In the genomic region with DNA sequence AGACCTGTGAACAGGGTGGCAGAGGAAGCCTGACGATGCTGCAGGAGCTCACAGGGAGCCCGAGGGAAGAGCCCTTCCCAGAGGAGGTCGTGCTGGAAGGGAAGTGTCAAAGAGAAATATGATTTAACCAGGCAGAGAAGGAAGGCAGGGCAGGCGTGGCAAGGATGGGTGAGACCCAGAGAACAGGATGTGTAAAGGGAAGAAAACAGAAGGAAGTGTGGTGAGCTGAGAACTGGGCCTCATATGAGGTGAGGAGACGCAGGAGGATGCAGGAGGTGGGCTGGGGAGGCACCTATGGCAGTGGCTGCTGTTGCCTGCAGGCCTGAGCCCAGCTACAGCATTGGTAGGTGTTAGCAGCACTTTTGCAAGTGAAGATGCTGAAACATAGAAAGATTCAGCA, we compare ENCODE assay signal across 11 cellular contexts.
DNase-seq lines count a peak whose midpoint lies in the region; ATAC-seq and TF ChIP-seq lines count a peak whose summit lies in the region.
"Had no signal": no experiment of that assay in that cellular context is flagged by ENCODE, and none has a peak within 500 bp of the region (broad histone marks: within the 10 kb centered on the region; RNA-seq: fewer than 3 reads in every experiment).

No MANE protein-coding gene starts in this region.

- peak; percentile 60 to 97 (median 94) for ATAC-seq in T-cell (replicated peaks in 1 of 4)
- peak; percentile 77 for ATAC-seq in central memory CD8-positive, alpha-beta T cell (replicated peaks; ENCODE audit: extremely low read depth, poor library complexity, severe bottlenecking)
- no peak for ATAC-seq in HG02852 (IDR thresholded peaks at IDR 0.05; ENCODE audit: unreplicated experiment)
- ATAC-seq in gastroesophageal sphincter, result no peak

- H3K4me1 Mint-ChIP-seq in activated naive CD4-positive, alpha-beta T cell treated with anti-CD3 and anti-CD28 coated beads, Interleukin-2, amount 10 ng/mL, durations not matched to agents 7 days and 5 days, result peaks cover 35% of the 10 kb centered on the region
- H3K4me1 Mint-ChIP-seq in T-cell, result peaks cover 24 to 36% (median 30%) of the 10 kb centered on the region in 3 donors
- H3K4me1 Mint-ChIP-seq in central memory CD8-positive, alpha-beta T cell, result peaks cover 24% of the 10 kb centered on the region

- no peak overlapping the region for H3K27ac ChIP-seq in vagina
- H3K27ac ChIP-seq in gastroesophageal sphincter, result no peak overlapping the region
- H3K27ac ChIP-seq: parathyroid adenoma, suprapubic skin had no signal

- peak overlapping the region; percentile 16 for H3K27ac Mint-ChIP-seq in activated naive CD4-positive, alpha-beta T cell treated with anti-CD3 and anti-CD28 coated beads, Interleukin-2, amount 10 ng/mL, durations not matched to agents 7 days and 5 days
- peak overlapping the region; percentile 76 to 91 for H3K27ac Mint-ChIP-seq in T-cell
- H3K27ac Mint-ChIP-seq in central memory CD8-positive, alpha-beta T cell (ENCODE audit: low read depth), result peak overlapping the region; percentile 85

- H3K9me3 Mint-ChIP-seq in activated naive CD4-positive, alpha-beta T cell treated with anti-CD3 and anti-CD28 coated beads, Interleukin-2, amount 10 ng/mL, durations not matched to agents 7 days and 5 days, result no peaks in the 10 kb centered on the region
- H3K9me3 Mint-ChIP-seq in T-cell, result no peaks in the 10 kb centered on the region
- no peaks in the 10 kb centered on the region for H3K9me3 Mint-ChIP-seq in central memory CD8-positive, alpha-beta T cell

- intact Hi-C loops in vagina (cut with DNase I), result no loop called here

- no peaks in the 10 kb centered on the region for H3K4me1 ChIP-seq in vagina
- H3K4me1 ChIP-seq in gastroesophageal sphincter, result no peaks in the 10 kb centered on the region

- POLR2A ChIA-PET in T-cell (lab: Charles Lee), result no interaction called here

- 70 to 80% methylated on average over 1 to 5 of the region's 5 CpGs for WGBS in gastroesophageal sphincter (ENCODE audit: low coverage in 1 of 2), 2 donors

- CTCF ChIA-PET in activated naive CD4-positive, alpha-beta T cell treated with anti-CD3 and anti-CD28 coated beads, Interleukin-2, amount 10 ng/mL, durations not matched to agents 7 days and 5 days (lab: Charles Lee), result interaction anchor here (0.6 to 1.2 kb wide), 3 partner anchors 8 to 42 kb away, joined by 3 read pairs; no protein-coding TSS in a partner anchor
- CTCF ChIA-PET in T-cell (lab: Charles Lee), result interaction anchor here in 1 of 2 donors (0.5 kb wide), 1 partner anchor 133 kb away, joined by 3 read pairs; no protein-coding TSS in a partner anchor

- H3K4me3 ChIP-seq in vagina (no peak overlapping the region), gastroesophageal sphincter (no peak overlapping the region)
- H3K4me3 ChIP-seq: suprapubic skin had no signal

- H3K4me3 Mint-ChIP-seq in activated naive CD4-positive, alpha-beta T cell treated with anti-CD3 and anti-CD28 coated beads, Interleukin-2, amount 10 ng/mL, durations not matched to agents 7 days and 5 days, result no peak overlapping the region
- H3K4me3 Mint-ChIP-seq in T-cell, result peak overlapping the region in 1 of 3 donors; percentile 56
- H3K4me3 Mint-ChIP-seq in central memory CD8-positive, alpha-beta T cell, result peak overlapping the region; percentile 1

- H3K36me3 ChIP-seq in vagina (no peaks in the 10 kb centered on the region), gastroesophageal sphincter (no peaks in the 10 kb centered on the region)
- H3K36me3 ChIP-seq: suprapubic skin had no signal

- H3K27me3 ChIP-seq in vagina (no peaks in the 10 kb centered on the region), gastroesophageal sphincter (no peaks in the 10 kb centered on the region)
- H3K27me3 ChIP-seq: suprapubic skin had no signal

- peaks cover 22% of the 10 kb centered on the region for H3K27me3 Mint-ChIP-seq in activated naive CD4-positive, alpha-beta T cell treated with anti-CD3 and anti-CD28 coated beads, Interleukin-2, amount 10 ng/mL, durations not matched to agents 7 days and 5 days
- peaks cover 0 to 7% of the 10 kb centered on the region in 2 donors for H3K27me3 Mint-ChIP-seq in T-cell
- peaks cover 9% of the 10 kb centered on the region for H3K27me3 Mint-ChIP-seq in central memory CD8-positive, alpha-beta T cell

- TF ChIP-seq CTCF in vagina (IDR thresholded peaks at IDR 0.05) (no peak), gastroesophageal sphincter (IDR thresholded peaks at IDR 0.05) (no peak)

- no peak for TF ChIP-seq EP300 in gastroesophageal sphincter (IDR thresholded peaks at IDR 0.05)

- peak; percentile 59 for DNase-seq in activated naive CD4-positive, alpha-beta T cell treated with anti-CD3 and anti-CD28 coated beads, Interleukin-2, amount 10 ng/mL, durations not matched to agents 7 days and 5 days
- no peak for DNase-seq in activated naive CD4-positive, alpha-beta T cell treated with anti-CD3 and anti-CD28 coated beads, Interleukin-2, amount 50 U/mL, for 16 hours
- DNase-seq in T-cell, result peak in 23 of 34 experiments; percentile 3 to 51 (median 21)
- DNase-seq in central memory CD8-positive, alpha-beta T cell (ENCODE audit: low spot score in 2 of 2), result no peak
- DNase-seq in vagina (ENCODE audit: extremely low spot score in 2 of 2), result no peak
- no peak for DNase-seq in NK-92 treated with Interleukin-12 subunit alpha and Interleukin-12 subunit beta, amount 100 ng/mL, for 24 hours (lab: John Stamatoyannopoulos, UW)
- DNase-seq: activated CD4-positive, CD25-positive, alpha-beta regulatory T cell had no signal

- TF ChIP-seq POLR2A in vagina (IDR thresholded peaks at IDR 0.05) (no peak), gastroesophageal sphincter (IDR thresholded peaks at IDR 0.05) (no peak)

- H3K36me3 Mint-ChIP-seq in activated naive CD4-positive, alpha-beta T cell treated with anti-CD3 and anti-CD28 coated beads, Interleukin-2, amount 10 ng/mL, durations not matched to agents 7 days and 5 days, result no peaks in the 10 kb centered on the region
- H3K36me3 Mint-ChIP-seq in T-cell, result no peaks in the 10 kb centered on the region
- no peaks in the 10 kb centered on the region for H3K36me3 Mint-ChIP-seq in central memory CD8-positive, alpha-beta T cell (ENCODE audit: insufficient read depth)

- H3K9me3 ChIP-seq in vagina, result no peaks in the 10 kb centered on the region
- H3K9me3 ChIP-seq in gastroesophageal sphincter, result no peaks in the 10 kb centered on the region
- H3K9me3 ChIP-seq: suprapubic skin had no signal

Comparison
In these comparisons a context has a peak if more than half of its experiments do, and no peak if none do; other contexts are left out.
1. DNase-seq: peak in activated naive CD4-positive, alpha-beta T cell treated with anti-CD3 and anti-CD28 coated beads, Interleukin-2, amount 10 ng/mL, durations not matched to agents 7 days and 5 days (single experiment) and T-cell (23 of 34); none in activated naive CD4-positive, alpha-beta T cell treated with anti-CD3 and anti-CD28 coated beads, Interleukin-2, amount 50 U/mL, for 16 hours (single experiment), central memory CD8-positive, alpha-beta T cell (0 of 2), vagina (0 of 2) and NK-92 treated with Interleukin-12 subunit alpha and Interleukin-12 subunit beta, amount 100 ng/mL, for 24 hours (single experiment).
2. H3K27ac Mint-ChIP-seq: peak in every context shown above with its lines; median percentile 85 in central memory CD8-positive, alpha-beta T cell; 84 in T-cell; 16 in activated naive CD4-positive, alpha-beta T cell treated with anti-CD3 and anti-CD28 coated beads, Interleukin-2, amount 10 ng/mL, durations not matched to agents 7 days and 5 days.
3. ATAC-seq: peak in T-cell (4 of 4) and central memory CD8-positive, alpha-beta T cell (single experiment); none in HG02852 (single experiment) and gastroesophageal sphincter (single experiment).